In genomic region chr1:198776602-198777029, GRCh38 we compare ENCODE assay signal across 8 cellular contexts.
DNase-seq lines count a peak whose midpoint lies in the region; ATAC-seq lines count a peak whose summit lies in the region.

No MANE protein-coding gene starts in this region.

- DNase-seq in EH (ENCODE audit: low read depth) (peak; percentile 99), NOMO-1 treated with DMSO at 0.1 percent for 48 hours (lab: John Stamatoyannopoulos, UW; ENCODE audit: unreplicated experiment) (peak; percentile 96), non-pigmented ciliary epithelial cell (ENCODE audit: low read depth) (peak; percentile 99), epidermal melanocyte (ENCODE audit: insufficient read length, low spot score) (no peak)
- no peak for DNase-seq in stimulated activated naive CD4-positive, alpha-beta T cell treated with Interleukin-2 at 50 U/mL for 16 hours (lab: John Stamatoyannopoulos, UW)

- ATAC-seq in esophagus mucosa = peak; percentile 71
- ATAC-seq in HG02642 (IDR thresholded peaks at IDR 0.05; ENCODE audit: poor library complexity, unreplicated experiment) = no peak
- ATAC-seq in HG02938 (IDR thresholded peaks at IDR 0.05; ENCODE audit: unreplicated experiment) = no peak

Comparison
In these comparisons a context has a peak if more than half of its experiments do, and no peak if none do; other contexts are left out.
1. DNase-seq: peak in EH (single experiment), NOMO-1 treated with DMSO at 0.1 percent for 48 hours (single experiment) and non-pigmented ciliary epithelial cell (single experiment); none in stimulated activated naive CD4-positive, alpha-beta T cell treated with Interleukin-2 at 50 U/mL for 16 hours (single experiment) and epidermal melanocyte (single experiment).